Comparison of ENCODE assay signal across 8 cellular contexts in the genomic region with DNA sequence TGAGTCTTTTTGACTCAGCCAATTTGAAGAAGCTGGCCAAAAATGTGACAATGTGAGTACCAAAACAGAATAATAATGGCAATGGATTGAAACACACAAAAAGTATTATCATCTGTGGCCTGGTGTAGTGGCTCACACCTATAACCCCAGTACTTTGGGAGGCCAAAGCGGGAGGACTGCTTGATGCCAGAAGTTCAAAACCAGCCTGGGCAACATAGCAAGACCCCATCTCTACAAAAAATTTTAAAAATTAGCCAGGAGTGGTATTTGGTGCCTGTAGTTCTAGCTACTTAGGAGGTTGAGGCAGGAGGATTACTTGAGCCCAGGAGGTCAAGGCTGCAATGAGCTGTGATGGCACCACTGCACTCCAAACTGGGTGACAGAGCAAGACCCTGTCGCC.
"Had no signal": no experiment of that assay in that cellular context is flagged by ENCODE, and none has a peak within 500 bp of the region (broad histone marks: within the 10 kb centered on the region; RNA-seq: fewer than 3 reads in every experiment).

No MANE protein-coding gene starts in this region.

- H3K4me2 ChIP-seq: GM23338 had no signal

- DNase-seq: H9, HCEC 1CT, HFFc6, KG1 had no signal

- ATAC-seq: GM23338 had no signal

- H3K4me3 ChIP-seq: GM23338 had no signal

- FAIRE-seq: H1, H54, HTR-8/SVneo had no signal

- H2AFZ ChIP-seq: GM23338 had no signal
